ENCODE assay signal across 15 cellular contexts in genomic region chr15:48096813-48097212, GRCh38. TPM values are rescaled to one million over a fixed set of nuclear protein-coding genes. Genes with fewer than 3 reads are reported as not detected.
A peak's percentile ranks its signal among the peaks of the same experiment; 100 is the strongest.
DNase-seq lines count a peak whose midpoint lies in the region; ATAC-seq, FAIRE-seq and TF ChIP-seq lines count a peak whose summit lies in the region.
"Had no signal": no experiment of that assay in that cellular context is flagged by ENCODE, and none has a peak within 500 bp of the region (broad histone marks: within the 10 kb centered on the region; RNA-seq: fewer than 3 reads in every experiment).

No MANE protein-coding gene starts in this region.

- H3K9ac ChIP-seq in astrocyte (ENCODE audit: low read length), result no peak overlapping the region

- H3K27ac Mint-ChIP-seq in astrocyte (ENCODE audit: unreplicated experiment), result no peak overlapping the region
- no peak overlapping the region for H3K27ac Mint-ChIP-seq in GM23338
- H3K27ac Mint-ChIP-seq in activated T-helper 2 cell treated with anti-CD3 and anti-CD28 coated beads, Interferon-gamma antibody, Interleukin-2, Interleukin-4, amounts not matched to agents 10 μg/mL and 5 μg/mL and 100 μg/mL, durations not matched to agents 14 hours and 24 hours and 36 hours, result no peak overlapping the region
- H3K27ac Mint-ChIP-seq: CD4-positive, CD25-positive, alpha-beta regulatory T cell; naive thymus-derived CD8-positive, alpha-beta T cell had no signal

- DNase-seq in COLO829 (ENCODE audit: low spot score) (peak; percentile 83), astrocyte (ENCODE audit: low read depth) (peak; percentile 84), iris pigment epithelial cell (ENCODE audit: low read depth) (peak; percentile 92), GM23338 (ENCODE audit: low spot score) (no peak), HuH-7 (ENCODE audit: low spot score) (no peak)
- DNase-seq in activated CD4-positive, CD25-positive, alpha-beta regulatory T cell treated with anti-CD3 and anti-CD28 coated beads, Interleukin-2, amount 50 U/mL, for 72 hours, result no peak
- no peak for DNase-seq in activated T-helper 2 cell treated with anti-CD3 and anti-CD28 coated beads, Interferon-gamma antibody, Interleukin-2, Interleukin-4, amounts not matched to agents 10 μg/mL and 5 μg/mL and 100 μg/mL, durations not matched to agents 14 hours and 24 hours and 36 hours (ENCODE audit: low spot score)
- DNase-seq: activated CD4-positive, alpha-beta T cell treated with anti-CD3 and anti-CD28 coated beads for 4 hours; activated naive CD4-positive, alpha-beta T cell treated with Interleukin-2 at 50 U/mL for 16 hours; CD4-positive, CD25-positive, alpha-beta regulatory T cell; KBM-7; naive thymus-derived CD8-positive, alpha-beta T cell; NCI-H2227 treated with DMSO at 0.1 percent for 48 hours; stimulated activated CD8-positive, alpha-beta memory T cell treated with anti-CD3 and anti-CD28 coated beads, Interleukin-4, amount 100 ng/mL, for 48 hours had no signal

- no peaks in the 10 kb centered on the region for H3K27me3 ChIP-seq in astrocyte (ENCODE audit: insufficient read depth, low read length)
- H3K27me3 ChIP-seq in GM23338 (ENCODE audit: insufficient read depth), result no peaks in the 10 kb centered on the region

- H3K4me2 ChIP-seq in astrocyte (ENCODE audit: low read length) (no peak overlapping the region), GM23338 (no peak overlapping the region)

- H4K20me1 ChIP-seq in astrocyte (ENCODE audit: insufficient read depth, low read length), result no peaks in the 10 kb centered on the region
- H4K20me1 ChIP-seq in GM23338 (replicated peaks; ENCODE audit: insufficient read depth), result no peaks in the 10 kb centered on the region

- peak; percentile 80 for FAIRE-seq in astrocyte (lab: Jason Lieb, UNC)

- intact Hi-C loops in activated T-helper 2 cell treated with anti-CD3 and anti-CD28 coated beads, Interferon-gamma antibody, Interleukin-2, Interleukin-4, amounts not matched to agents 10 μg/mL and 5 μg/mL and 100 μg/mL, durations not matched to agents 14 hours and 24 hours and 36 hours (cut with micrococcal nuclease), result no loop called here

- H3K4me3 ChIP-seq in astrocyte (ENCODE audit: insufficient read depth, low read depth, low read length) (no peak overlapping the region), GM23338 (no peak overlapping the region)

- H3K36me3 ChIP-seq in astrocyte (ENCODE audit: insufficient read depth, low read length) (no peaks in the 10 kb centered on the region), GM23338 (ENCODE audit: insufficient read depth) (no peaks in the 10 kb centered on the region)

- peaks cover 5% of the 10 kb centered on the region for H3K27me3 Mint-ChIP-seq in astrocyte (ENCODE audit: low read depth, unreplicated experiment)
- H3K27me3 Mint-ChIP-seq in GM23338 (ENCODE audit: insufficient read depth, low read depth, poor library complexity), result no peaks in the 10 kb centered on the region
- H3K27me3 Mint-ChIP-seq in activated T-helper 2 cell treated with anti-CD3 and anti-CD28 coated beads, Interferon-gamma antibody, Interleukin-2, Interleukin-4, amounts not matched to agents 10 μg/mL and 5 μg/mL and 100 μg/mL, durations not matched to agents 14 hours and 24 hours and 36 hours (ENCODE audit: low read depth), result peaks cover 8% of the 10 kb centered on the region
- H3K27me3 Mint-ChIP-seq: CD4-positive, CD25-positive, alpha-beta regulatory T cell had no signal

- no peaks in the 10 kb centered on the region for H3K9me3 ChIP-seq in astrocyte (ENCODE audit: insufficient read depth, low read depth, low read length)

- peak; percentile 53 for ATAC-seq in HG03432 (IDR thresholded peaks at IDR 0.05; ENCODE audit: unreplicated experiment)
- ATAC-seq in GM23338, result no peak
- ATAC-seq: naive thymus-derived CD8-positive, alpha-beta T cell had no signal

- H3K4me1 Mint-ChIP-seq in astrocyte (ENCODE audit: low read depth, unreplicated experiment) (peaks cover 8% of the 10 kb centered on the region), GM23338 (no peaks in the 10 kb centered on the region)
- H3K4me1 Mint-ChIP-seq in activated T-helper 2 cell treated with anti-CD3 and anti-CD28 coated beads, Interferon-gamma antibody, Interleukin-2, Interleukin-4, amounts not matched to agents 10 μg/mL and 5 μg/mL and 100 μg/mL, durations not matched to agents 14 hours and 24 hours and 36 hours (ENCODE audit: low read depth), result no peaks in the 10 kb centered on the region
- H3K4me1 Mint-ChIP-seq: CD4-positive, CD25-positive, alpha-beta regulatory T cell; naive thymus-derived CD8-positive, alpha-beta T cell had no signal

- H3K9me2 ChIP-seq in GM23338 (ENCODE audit: insufficient read depth), result peaks cover 12% of the 10 kb centered on the region; the same call in 1 of the 2 replicates

- TF ChIP-seq CTCF in astrocyte (IDR thresholded peaks at IDR 0.05; ENCODE audit: insufficient read depth, low read depth, low read length) (no peak), GM23338 (conservative IDR thresholded peaks at IDR 0.05; ENCODE audit: low read depth in 2 of 2) (no peak)

- H3K36me3 Mint-ChIP-seq in astrocyte (ENCODE audit: low read depth, unreplicated experiment) (no peaks in the 10 kb centered on the region), GM23338 (ENCODE audit: low read depth) (no peaks in the 10 kb centered on the region)
- H3K36me3 Mint-ChIP-seq in activated T-helper 2 cell treated with anti-CD3 and anti-CD28 coated beads, Interferon-gamma antibody, Interleukin-2, Interleukin-4, amounts not matched to agents 10 μg/mL and 5 μg/mL and 100 μg/mL, durations not matched to agents 14 hours and 24 hours and 36 hours (ENCODE audit: low read depth), result no peaks in the 10 kb centered on the region
- H3K36me3 Mint-ChIP-seq: CD4-positive, CD25-positive, alpha-beta regulatory T cell; naive thymus-derived CD8-positive, alpha-beta T cell had no signal

- H3K4me1 ChIP-seq in astrocyte (ENCODE audit: insufficient read depth, low read length) (peaks cover 9% of the 10 kb centered on the region), GM23338 (ENCODE audit: insufficient read depth) (no peaks in the 10 kb centered on the region)

- H3K4me3 Mint-ChIP-seq in astrocyte (ENCODE audit: unreplicated experiment) (no peak overlapping the region), GM23338 (no peak overlapping the region)
- H3K4me3 Mint-ChIP-seq in activated T-helper 2 cell treated with anti-CD3 and anti-CD28 coated beads, Interferon-gamma antibody, Interleukin-2, Interleukin-4, amounts not matched to agents 10 μg/mL and 5 μg/mL and 100 μg/mL, durations not matched to agents 14 hours and 24 hours and 36 hours (ENCODE audit: low read depth), result no peak overlapping the region
- H3K4me3 Mint-ChIP-seq: CD4-positive, CD25-positive, alpha-beta regulatory T cell; naive thymus-derived CD8-positive, alpha-beta T cell had no signal

- no peaks in the 10 kb centered on the region for H3K79me2 ChIP-seq in astrocyte (ENCODE audit: insufficient read depth, low read length)
- no peaks in the 10 kb centered on the region for H3K79me2 ChIP-seq in GM23338 (replicated peaks; ENCODE audit: insufficient read depth)

- H3F3A ChIP-seq in GM23338 (replicated peaks; ENCODE audit: low read depth), result no peaks in the 10 kb centered on the region

- peaks cover 3% of the 10 kb centered on the region for H3K9me3 Mint-ChIP-seq in astrocyte (ENCODE audit: unreplicated experiment)
- no peaks in the 10 kb centered on the region for H3K9me3 Mint-ChIP-seq in GM23338
- H3K9me3 Mint-ChIP-seq in activated T-helper 2 cell treated with anti-CD3 and anti-CD28 coated beads, Interferon-gamma antibody, Interleukin-2, Interleukin-4, amounts not matched to agents 10 μg/mL and 5 μg/mL and 100 μg/mL, durations not matched to agents 14 hours and 24 hours and 36 hours, result no peaks in the 10 kb centered on the region

- no peak overlapping the region for H2AFZ ChIP-seq in astrocyte (ENCODE audit: low read depth, low read length)
- H2AFZ ChIP-seq in GM23338, result no peak overlapping the region

- H3K27ac ChIP-seq in astrocyte (ENCODE audit: low read depth, low read length) (no peak overlapping the region), GM23338 (ENCODE audit: low read depth) (no peak overlapping the region)

TF ChIP-seq in GM23338, 12 proteins besides CTCF, POLR2A, EP300 and RAD21:
- TF ChIP-seq EZH2 (IDR thresholded peaks at IDR 0.05; ENCODE audit: low read depth, unreplicated experiment) (no peak), ZNF331 (CRISPR knock-in tag; IDR thresholded peaks at IDR 0.05; ENCODE audit: low read depth) (no peak), ETS1 (IDR thresholded peaks at IDR 0.05) (no peak), JUNB (IDR thresholded peaks at IDR 0.05; ENCODE audit: unreplicated experiment) (no peak), NANOG (IDR thresholded peaks at IDR 0.05; ENCODE audit: borderline replicate concordance) (no peak)

RNA-seq across cellular contexts. Expression of gene SLC24A5, which starts 24.0 kb away (rescaled TPM):
- total RNA-seq in astrocyte, result not detected in 2 replicates
- total RNA-seq in GM23338 (2014; rRNA removed; shearing (Covaris generic)), result not detected in 2 replicates
- 0.23 and 0.39 TPM in 2 replicates for polyA plus RNA-seq in GM23338 (2016; fragmentation: Nextera tagmentation; extraction: Ambion mirVana)
- not detected in 2 replicates for total RNA-seq in activated T-helper 2 cell treated with anti-CD3 and anti-CD28 coated beads, Interferon-gamma antibody, Interleukin-2, Interleukin-4, amounts not matched to agents 10 μg/mL and 5 μg/mL and 100 μg/mL, durations not matched to agents 14 hours and 24 hours and 36 hours
- total RNA-seq: CD4-positive, CD25-positive, alpha-beta regulatory T cell; naive thymus-derived CD8-positive, alpha-beta T cell had no signal
- polyA plus RNA-seq: CD4-positive, CD25-positive, alpha-beta regulatory T cell; naive thymus-derived CD8-positive, alpha-beta T cell had no signal

Comparison
In these comparisons a context has a peak if more than half of its experiments do, and no peak if none do; other contexts are left out.
1. DNase-seq: peak in COLO829 (single experiment), astrocyte (single experiment) and iris pigment epithelial cell (single experiment); none in GM23338 (single experiment), HuH-7 (single experiment), activated CD4-positive, CD25-positive, alpha-beta regulatory T cell treated with anti-CD3 and anti-CD28 coated beads, Interleukin-2, amount 50 U/mL, for 72 hours (single experiment) and activated T-helper 2 cell treated with anti-CD3 and anti-CD28 coated beads, Interferon-gamma antibody, Interleukin-2, Interleukin-4, amounts not matched to agents 10 μg/mL and 5 μg/mL and 100 μg/mL, durations not matched to agents 14 hours and 24 hours and 36 hours (single experiment).